In the genomic region with DNA sequence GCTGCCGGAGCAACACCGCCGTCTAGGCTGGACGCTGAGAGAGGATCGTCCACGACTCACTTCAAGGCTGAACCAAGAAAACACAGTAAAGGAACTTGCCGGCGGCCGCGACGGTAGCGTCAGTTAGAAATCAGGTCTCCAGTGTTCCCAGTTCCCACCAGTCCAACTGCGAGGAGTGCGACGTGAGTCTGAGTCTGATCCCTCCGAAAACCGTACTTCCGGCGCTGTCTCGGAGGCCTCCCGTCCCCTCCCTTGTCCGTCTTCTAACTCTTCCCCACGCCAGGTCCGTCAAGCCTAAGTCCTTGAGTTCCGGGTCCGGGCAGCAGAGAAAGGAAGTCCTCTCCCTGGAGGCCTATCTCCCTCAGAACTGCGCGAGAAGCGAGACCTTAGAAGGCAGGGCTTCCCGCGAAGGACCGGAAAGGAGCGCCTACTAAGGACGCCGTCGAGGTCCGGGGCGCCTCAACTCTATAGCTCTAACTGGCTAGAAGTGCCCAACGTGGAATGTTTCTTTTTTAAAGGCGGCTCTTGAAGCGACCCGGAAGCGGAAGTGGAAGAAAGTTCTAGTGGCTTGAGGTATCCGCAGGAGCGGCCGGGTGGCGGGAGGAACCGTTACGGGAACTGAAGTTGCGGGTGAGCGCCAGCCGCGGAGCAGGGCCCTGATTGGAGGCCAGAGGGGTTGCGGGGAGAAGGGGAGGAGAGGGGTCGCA, we compare ENCODE assay signal across 1 cellular context.
TF ChIP-seq lines count a peak whose summit lies in the region.

TSS of gene BANF1 (plus strand) at position 563 of the 707 bp plus-strand sequence. CDS start 748 bp downstream, outside the sequence.
TSS of gene EIF1AD (minus strand) at position 217 of the 707 bp plus-strand sequence. CDS start 1,768 bp downstream, outside the sequence.

TF ChIP-seq in HEK293, 187 proteins besides CTCF, POLR2A, EP300 and RAD21 (continued from another document and continues in another):
- TF ChIP-seq ZNF26 (tag by site-specific recombination; IDR thresholded peaks at IDR 0.05) (no peak), ZNF202 (tag by site-specific recombination; IDR thresholded peaks at IDR 0.05; ENCODE audit: borderline replicate concordance) (no peak), PATZ1 (tag by site-specific recombination; IDR thresholded peaks at IDR 0.05) (peak; percentile 51; the same call in 1 of the 2 replicates), KLF7 (tag by site-specific recombination; IDR thresholded peaks at IDR 0.05; ENCODE audit: borderline replicate concordance) (peak; percentile 98), ZNF341 (tag by site-specific recombination; IDR thresholded peaks at IDR 0.05; ENCODE audit: low read depth) (peak; percentile 67), SALL2 (tag by site-specific recombination; IDR thresholded peaks at IDR 0.05; ENCODE audit: borderline replicate concordance) (no peak), ZNF837 (tag by site-specific recombination; IDR thresholded peaks at IDR 0.05) (no peak), TCF7L2 (IDR thresholded peaks at IDR 0.05; ENCODE audit: borderline replicate concordance, low read depth, low read length) (no peak), ZNF677 (tag by site-specific recombination; IDR thresholded peaks at IDR 0.05) (no peak), ZNF280D (tag by site-specific recombination; IDR thresholded peaks at IDR 0.05) (peak; percentile 47; the same call in 1 of the 2 replicates), ZNF585B (tag by site-specific recombination; IDR thresholded peaks at IDR 0.05) (peak; percentile 31), ZNF169 (tag by site-specific recombination; IDR thresholded peaks at IDR 0.05) (no peak), ZNF610 (tag by site-specific recombination; IDR thresholded peaks at IDR 0.05; ENCODE audit: borderline replicate concordance) (peak; percentile 87), ZNF792 (tag by site-specific recombination; IDR thresholded peaks at IDR 0.05) (no peak; the same call in 1 of the 2 replicates), ZNF10 (tag by site-specific recombination; IDR thresholded peaks at IDR 0.05) (0 out of 2 replicates have a peak, but pooled peaks have one; percentile 15), SP7 (tag by site-specific recombination; IDR thresholded peaks at IDR 0.05) (peak; percentile 93), ZNF704 (tag by site-specific recombination; IDR thresholded peaks at IDR 0.05) (no peak), ZNF776 (tag by site-specific recombination; IDR thresholded peaks at IDR 0.05; ENCODE audit: borderline replicate concordance) (no peak), ZNF530 (tag by site-specific recombination; IDR thresholded peaks at IDR 0.05; ENCODE audit: low read depth) (no peak), KLF10 (tag by site-specific recombination; IDR thresholded peaks at IDR 0.05) (peak; percentile 73; the same call in 1 of the 2 replicates), ZBTB7A (tag by site-specific recombination; IDR thresholded peaks at IDR 0.05; ENCODE audit: low read depth) (peak; percentile 67; the same call in 1 of the 2 replicates), REPIN1 (tag by site-specific recombination; IDR thresholded peaks at IDR 0.05; ENCODE audit: low read depth) (peak; percentile 95), RBAK (tag by site-specific recombination; IDR thresholded peaks at IDR 0.05) (no peak), SETDB1 (IDR thresholded peaks at IDR 0.05; ENCODE audit: insufficient read length, low read length) (no peak), ZNF157 (tag by site-specific recombination; IDR thresholded peaks at IDR 0.05) (no peak), HOXD13 (CRISPR knock-in tag; IDR thresholded peaks at IDR 0.05; ENCODE audit: borderline replicate concordance) (no peak), INSM2 (tag by site-specific recombination; IDR thresholded peaks at IDR 0.05) (peak; percentile 93), GLI2 (tag by site-specific recombination; IDR thresholded peaks at IDR 0.05; ENCODE audit: borderline replicate concordance, low read depth) (no peak), BCL6B (tag by site-specific recombination; IDR thresholded peaks at IDR 0.05) (no peak), ZSCAN16 (tag by site-specific recombination; IDR thresholded peaks at IDR 0.05) (no peak)
- TF ChIP-seq, protein P1, sequence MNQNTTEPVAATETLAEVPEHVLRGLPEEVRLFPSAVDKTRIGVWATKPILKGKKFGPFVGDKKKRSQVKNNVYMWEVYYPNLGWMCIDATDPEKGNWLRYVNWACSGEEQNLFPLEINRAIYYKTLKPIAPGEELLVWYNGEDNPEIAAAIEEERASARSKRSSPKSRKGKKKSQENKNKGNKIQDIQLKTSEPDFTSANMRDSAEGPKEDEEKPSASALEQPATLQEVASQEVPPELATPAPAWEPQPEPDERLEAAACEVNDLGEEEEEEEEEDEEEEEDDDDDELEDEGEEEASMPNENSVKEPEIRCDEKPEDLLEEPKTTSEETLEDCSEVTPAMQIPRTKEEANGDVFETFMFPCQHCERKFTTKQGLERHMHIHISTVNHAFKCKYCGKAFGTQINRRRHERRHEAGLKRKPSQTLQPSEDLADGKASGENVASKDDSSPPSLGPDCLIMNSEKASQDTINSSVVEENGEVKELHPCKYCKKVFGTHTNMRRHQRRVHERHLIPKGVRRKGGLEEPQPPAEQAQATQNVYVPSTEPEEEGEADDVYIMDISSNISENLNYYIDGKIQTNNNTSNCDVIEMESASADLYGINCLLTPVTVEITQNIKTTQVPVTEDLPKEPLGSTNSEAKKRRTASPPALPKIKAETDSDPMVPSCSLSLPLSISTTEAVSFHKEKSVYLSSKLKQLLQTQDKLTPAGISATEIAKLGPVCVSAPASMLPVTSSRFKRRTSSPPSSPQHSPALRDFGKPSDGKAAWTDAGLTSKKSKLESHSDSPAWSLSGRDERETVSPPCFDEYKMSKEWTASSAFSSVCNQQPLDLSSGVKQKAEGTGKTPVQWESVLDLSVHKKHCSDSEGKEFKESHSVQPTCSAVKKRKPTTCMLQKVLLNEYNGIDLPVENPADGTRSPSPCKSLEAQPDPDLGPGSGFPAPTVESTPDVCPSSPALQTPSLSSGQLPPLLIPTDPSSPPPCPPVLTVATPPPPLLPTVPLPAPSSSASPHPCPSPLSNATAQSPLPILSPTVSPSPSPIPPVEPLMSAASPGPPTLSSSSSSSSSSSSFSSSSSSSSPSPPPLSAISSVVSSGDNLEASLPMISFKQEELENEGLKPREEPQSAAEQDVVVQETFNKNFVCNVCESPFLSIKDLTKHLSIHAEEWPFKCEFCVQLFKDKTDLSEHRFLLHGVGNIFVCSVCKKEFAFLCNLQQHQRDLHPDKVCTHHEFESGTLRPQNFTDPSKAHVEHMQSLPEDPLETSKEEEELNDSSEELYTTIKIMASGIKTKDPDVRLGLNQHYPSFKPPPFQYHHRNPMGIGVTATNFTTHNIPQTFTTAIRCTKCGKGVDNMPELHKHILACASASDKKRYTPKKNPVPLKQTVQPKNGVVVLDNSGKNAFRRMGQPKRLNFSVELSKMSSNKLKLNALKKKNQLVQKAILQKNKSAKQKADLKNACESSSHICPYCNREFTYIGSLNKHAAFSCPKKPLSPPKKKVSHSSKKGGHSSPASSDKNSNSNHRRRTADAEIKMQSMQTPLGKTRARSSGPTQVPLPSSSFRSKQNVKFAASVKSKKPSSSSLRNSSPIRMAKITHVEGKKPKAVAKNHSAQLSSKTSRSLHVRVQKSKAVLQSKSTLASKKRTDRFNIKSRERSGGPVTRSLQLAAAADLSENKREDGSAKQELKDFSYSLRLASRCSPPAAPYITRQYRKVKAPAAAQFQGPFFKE (tag by site-specific recombination; IDR thresholded peaks at IDR 0.05; ENCODE audit: borderline replicate concordance) = no peak
- TF ChIP-seq, protein P2, sequence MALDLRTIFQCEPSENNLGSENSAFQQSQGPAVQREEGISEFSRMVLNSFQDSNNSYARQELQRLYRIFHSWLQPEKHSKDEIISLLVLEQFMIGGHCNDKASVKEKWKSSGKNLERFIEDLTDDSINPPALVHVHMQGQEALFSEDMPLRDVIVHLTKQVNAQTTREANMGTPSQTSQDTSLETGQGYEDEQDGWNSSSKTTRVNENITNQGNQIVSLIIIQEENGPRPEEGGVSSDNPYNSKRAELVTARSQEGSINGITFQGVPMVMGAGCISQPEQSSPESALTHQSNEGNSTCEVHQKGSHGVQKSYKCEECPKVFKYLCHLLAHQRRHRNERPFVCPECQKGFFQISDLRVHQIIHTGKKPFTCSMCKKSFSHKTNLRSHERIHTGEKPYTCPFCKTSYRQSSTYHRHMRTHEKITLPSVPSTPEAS (tag by site-specific recombination; IDR thresholded peaks at IDR 0.05) = peak; percentile 57; the same call in 1 of the 2 replicates
- TF ChIP-seq, protein P3, sequence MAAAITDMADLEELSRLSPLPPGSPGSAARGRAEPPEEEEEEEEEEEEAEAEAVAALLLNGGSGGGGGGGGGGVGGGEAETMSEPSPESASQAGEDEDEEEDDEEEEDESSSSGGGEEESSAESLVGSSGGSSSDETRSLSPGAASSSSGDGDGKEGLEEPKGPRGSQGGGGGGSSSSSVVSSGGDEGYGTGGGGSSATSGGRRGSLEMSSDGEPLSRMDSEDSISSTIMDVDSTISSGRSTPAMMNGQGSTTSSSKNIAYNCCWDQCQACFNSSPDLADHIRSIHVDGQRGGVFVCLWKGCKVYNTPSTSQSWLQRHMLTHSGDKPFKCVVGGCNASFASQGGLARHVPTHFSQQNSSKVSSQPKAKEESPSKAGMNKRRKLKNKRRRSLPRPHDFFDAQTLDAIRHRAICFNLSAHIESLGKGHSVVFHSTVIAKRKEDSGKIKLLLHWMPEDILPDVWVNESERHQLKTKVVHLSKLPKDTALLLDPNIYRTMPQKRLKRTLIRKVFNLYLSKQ (tag by site-specific recombination; IDR thresholded peaks at IDR 0.05; ENCODE audit: borderline replicate concordance) = peak; percentile 42; the same call in 1 of the 2 replicates
